ENCODE assay signal across 1 cellular context in genomic region chr1:22801347-22801746, GRCh38.
TF ChIP-seq lines count a peak whose summit lies in the region.

No MANE protein-coding gene starts in this region.

TF ChIP-seq in GM23338, 12 proteins besides CTCF, POLR2A, EP300 and RAD21 (continued from another document):
- TF ChIP-seq, protein P1, sequence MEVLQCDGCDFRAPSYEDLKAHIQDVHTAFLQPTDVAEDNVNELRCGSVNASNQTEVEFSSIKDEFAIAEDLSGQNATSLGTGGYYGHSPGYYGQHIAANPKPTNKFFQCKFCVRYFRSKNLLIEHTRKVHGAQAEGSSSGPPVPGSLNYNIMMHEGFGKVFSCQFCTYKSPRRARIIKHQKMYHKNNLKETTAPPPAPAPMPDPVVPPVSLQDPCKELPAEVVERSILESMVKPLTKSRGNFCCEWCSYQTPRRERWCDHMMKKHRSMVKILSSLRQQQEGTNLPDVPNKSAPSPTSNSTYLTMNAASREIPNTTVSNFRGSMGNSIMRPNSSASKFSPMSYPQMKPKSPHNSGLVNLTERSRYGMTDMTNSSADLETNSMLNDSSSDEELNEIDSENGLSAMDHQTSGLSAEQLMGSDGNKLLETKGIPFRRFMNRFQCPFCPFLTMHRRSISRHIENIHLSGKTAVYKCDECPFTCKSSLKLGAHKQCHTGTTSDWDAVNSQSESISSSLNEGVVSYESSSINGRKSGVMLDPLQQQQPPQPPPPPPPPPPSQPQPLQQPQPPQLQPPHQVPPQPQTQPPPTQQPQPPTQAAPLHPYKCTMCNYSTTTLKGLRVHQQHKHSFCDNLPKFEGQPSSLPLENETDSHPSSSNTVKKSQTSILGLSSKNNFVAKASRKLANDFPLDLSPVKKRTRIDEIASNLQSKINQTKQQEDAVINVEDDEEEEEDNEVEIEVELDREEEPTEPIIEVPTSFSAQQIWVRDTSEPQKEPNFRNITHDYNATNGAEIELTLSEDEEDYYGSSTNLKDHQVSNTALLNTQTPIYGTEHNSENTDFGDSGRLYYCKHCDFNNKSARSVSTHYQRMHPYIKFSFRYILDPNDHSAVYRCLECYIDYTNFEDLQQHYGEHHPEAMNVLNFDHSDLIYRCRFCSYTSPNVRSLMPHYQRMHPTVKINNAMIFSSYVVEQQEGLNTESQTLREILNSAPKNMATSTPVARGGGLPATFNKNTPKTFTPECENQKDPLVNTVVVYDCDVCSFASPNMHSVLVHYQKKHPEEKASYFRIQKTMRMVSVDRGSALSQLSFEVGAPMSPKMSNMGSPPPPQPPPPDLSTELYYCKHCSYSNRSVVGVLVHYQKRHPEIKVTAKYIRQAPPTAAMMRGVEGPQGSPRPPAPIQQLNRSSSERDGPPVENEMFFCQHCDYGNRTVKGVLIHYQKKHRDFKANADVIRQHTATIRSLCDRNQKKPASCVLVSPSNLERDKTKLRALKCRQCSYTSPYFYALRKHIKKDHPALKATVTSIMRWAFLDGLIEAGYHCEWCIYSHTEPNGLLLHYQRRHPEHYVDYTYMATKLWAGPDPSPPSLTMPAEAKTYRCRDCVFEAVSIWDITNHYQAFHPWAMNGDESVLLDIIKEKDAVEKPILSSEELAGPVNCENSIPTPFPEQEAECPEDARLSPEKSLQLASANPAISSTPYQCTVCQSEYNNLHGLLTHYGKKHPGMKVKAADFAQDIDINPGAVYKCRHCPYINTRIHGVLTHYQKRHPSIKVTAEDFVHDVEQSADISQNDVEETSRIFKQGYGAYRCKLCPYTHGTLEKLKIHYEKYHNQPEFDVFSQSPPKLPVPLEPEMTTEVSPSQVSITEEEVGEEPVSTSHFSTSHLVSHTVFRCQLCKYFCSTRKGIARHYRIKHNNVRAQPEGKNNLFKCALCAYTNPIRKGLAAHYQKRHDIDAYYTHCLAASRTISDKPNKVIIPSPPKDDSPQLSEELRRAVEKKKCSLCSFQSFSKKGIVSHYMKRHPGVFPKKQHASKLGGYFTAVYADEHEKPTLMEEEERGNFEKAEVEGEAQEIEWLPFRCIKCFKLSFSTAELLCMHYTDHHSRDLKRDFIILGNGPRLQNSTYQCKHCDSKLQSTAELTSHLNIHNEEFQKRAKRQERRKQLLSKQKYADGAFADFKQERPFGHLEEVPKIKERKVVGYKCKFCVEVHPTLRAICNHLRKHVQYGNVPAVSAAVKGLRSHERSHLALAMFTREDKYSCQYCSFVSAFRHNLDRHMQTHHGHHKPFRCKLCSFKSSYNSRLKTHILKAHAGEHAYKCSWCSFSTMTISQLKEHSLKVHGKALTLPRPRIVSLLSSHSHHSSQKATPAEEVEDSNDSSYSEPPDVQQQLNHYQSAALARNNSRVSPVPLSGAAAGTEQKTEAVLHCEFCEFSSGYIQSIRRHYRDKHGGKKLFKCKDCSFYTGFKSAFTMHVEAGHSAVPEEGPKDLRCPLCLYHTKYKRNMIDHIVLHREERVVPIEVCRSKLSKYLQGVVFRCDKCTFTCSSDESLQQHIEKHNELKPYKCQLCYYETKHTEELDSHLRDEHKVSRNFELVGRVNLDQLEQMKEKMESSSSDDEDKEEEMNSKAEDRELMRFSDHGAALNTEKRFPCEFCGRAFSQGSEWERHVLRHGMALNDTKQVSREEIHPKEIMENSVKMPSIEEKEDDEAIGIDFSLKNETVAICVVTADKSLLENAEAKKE (CRISPR knock-in tag; IDR thresholded peaks at IDR 0.05), result no peak
- TF ChIP-seq EZH2phosphoT487 (IDR thresholded peaks at IDR 0.05; ENCODE audit: unreplicated experiment) (no peak), CREB1 (CRISPR knock-in tag; IDR thresholded peaks at IDR 0.05; ENCODE audit: low read depth) (no peak), NANOG (IDR thresholded peaks at IDR 0.05; ENCODE audit: borderline replicate concordance) (no peak), POLR2AphosphoS5 (IDR thresholded peaks at IDR 0.05; ENCODE audit: low read depth) (no peak)
